In genomic region chr9:114153761-114154596, GRCh38 we compare ENCODE assay signal across 9 cellular contexts. TPM values are rescaled to one million over a fixed set of nuclear protein-coding genes. Genes with fewer than 3 reads are reported as not detected.
DNase-seq lines count a peak whose midpoint lies in the region; ATAC-seq and TF ChIP-seq lines count a peak whose summit lies in the region.
"Had no signal": no experiment of that assay in that cellular context is flagged by ENCODE, and none has a peak within 500 bp of the region (broad histone marks: within the 10 kb centered on the region; RNA-seq: fewer than 3 reads in every experiment).

No MANE protein-coding gene starts in this region.

- H3K4me3 ChIP-seq in A673 (ENCODE audit: low read depth, low read length, poor library complexity, severe bottlenecking) (peak overlapping the region; percentile 72), lower lobe of right lung (peak overlapping the region; percentile 47)

- H3K9me3 ChIP-seq in A673 (ENCODE audit: low read depth, low read length, poor library complexity, severe bottlenecking) = no peaks in the 10 kb centered on the region
- H3K9me3 ChIP-seq in lower lobe of right lung = no peaks in the 10 kb centered on the region
- H3K9me3 ChIP-seq: adrenal gland had no signal

- no peak overlapping the region for H3K27ac ChIP-seq in A673 (ENCODE audit: low read depth, low read length, poor library complexity, severe bottlenecking)
- H3K27ac ChIP-seq in lower lobe of right lung = no peak overlapping the region
- H3K27ac ChIP-seq: adrenal gland had no signal

- no peaks in the 10 kb centered on the region for H3K36me3 ChIP-seq in A673 (ENCODE audit: insufficient read depth, low read length, poor library complexity, severe bottlenecking)
- H3K36me3 ChIP-seq in lower lobe of right lung = no peaks in the 10 kb centered on the region
- H3K36me3 ChIP-seq: adrenal gland had no signal

- peaks cover 10% of the 10 kb centered on the region for H3K4me1 ChIP-seq in A673 (ENCODE audit: insufficient read depth, low read length, poor library complexity, severe bottlenecking)
- H3K4me1 ChIP-seq in lower lobe of right lung = peaks cover 20% of the 10 kb centered on the region

- no TSS peak for BruUV-seq in A673 (replicated peaks; lab: Mats Ljungman, UMichigan)

- peaks cover 0 to 5% (median 0%) of the 10 kb centered on the region in 5 experiments for H3K9me3 Mint-ChIP-seq in brain

- ATAC-seq in lower lobe of right lung (peak; percentile 27 to 40), GM18873 (IDR thresholded peaks at IDR 0.05; ENCODE audit: low FRiP score, unreplicated experiment) (no peak), GM18498 (IDR thresholded peaks at IDR 0.05; ENCODE audit: unreplicated experiment) (no peak)

- DNase-seq in A673 (ENCODE audit: low spot score) (peak; percentile 48), HT-29 (ENCODE audit: low spot score) (peak; percentile 46), lower lobe of right lung (no peak), GF-D8 (lab: John Stamatoyannopoulos, UW) (no peak), NOMO-1 treated with DMSO at 0.1 percent for 48 hours (lab: John Stamatoyannopoulos, UW; ENCODE audit: unreplicated experiment) (no peak)

- H3K4me3 Mint-ChIP-seq in brain = peak overlapping the region; percentile 82 to 89 (median 84)

- peaks cover 20% of the 10 kb centered on the region for H3K27me3 ChIP-seq in A673 (replicated peaks; ENCODE audit: insufficient read depth, low read depth, low read length, poor library complexity)
- H3K27me3 ChIP-seq in lower lobe of right lung (ENCODE audit: low read depth) = peaks cover 37% of the 10 kb centered on the region

- TF ChIP-seq CTCF in A673 (conservative IDR thresholded peaks at IDR 0.05; ENCODE audit: low read depth, low read length) (peak; percentile 53), brain (conservative IDR thresholded peaks at IDR 0.05) (peak; percentile 40 to 68), lower lobe of right lung (IDR thresholded peaks at IDR 0.05) (peak; percentile 23)

- POLR2A ChIA-PET in A673 (lab: Charles Lee; ENCODE audit: low non-redundant PET) = no interaction called here

- CTCF ChIA-PET in A673 (lab: Charles Lee) = interaction anchor here (0.9 to 2.5 kb wide), 4 partner anchors 23 to 137 kb away, joined by 3 to 12 read pairs (median 5); no protein-coding TSS in a partner anchor

- peak overlapping the region in 3 of 5 experiments; percentile 9 to 37 (median 23) for H3K27ac Mint-ChIP-seq in brain

- no peaks in the 10 kb centered on the region for H3K36me3 Mint-ChIP-seq in brain

- peaks cover 42% of the 10 kb centered on the region for H3K4me1 Mint-ChIP-seq in brain

- peaks cover 59% of the 10 kb centered on the region for H3K27me3 Mint-ChIP-seq in brain

- intact Hi-C loops in A673 (cut with micrococcal nuclease; ENCODE audit: unreplicated experiment) = loop anchor here (2.0 kb wide), 1 partner anchor 137 kb away; no protein-coding TSS in a partner anchor
- intact Hi-C loops in lower lobe of right lung (cut with DNase I) = no loop called here

RNA-seq across cellular contexts. Expression of gene COL27A1, which starts 1.4 kb away (rescaled TPM):
- total RNA-seq in A673 (2021) = 37.0 and 37.6 TPM in 2 replicates
- total RNA-seq in HT-29 (2014; rRNA removed; shearing (Covaris generic)) = 14.5 and 17.6 TPM in 2 replicates
- polyA plus RNA-seq in brain (ENCODE audit: insufficient read depth, low read depth, low replicate concordance) = 0.17 TPM
- total RNA-seq in lower lobe of right lung = 13.0 TPM

RNA-seq across cellular contexts. Expression of gene KIF12, which starts 54.9 kb away (rescaled TPM):
- not detected in 2 replicates for total RNA-seq in A673 (2021)
- 36.4 and 41.0 TPM in 2 replicates for total RNA-seq in HT-29 (2014; rRNA removed; shearing (Covaris generic))
- polyA plus RNA-seq in brain (ENCODE audit: insufficient read depth, low read depth, low replicate concordance) = not detected
- total RNA-seq in lower lobe of right lung = 4.8 TPM

Comparison
In these comparisons a context has a peak if more than half of its experiments do, and no peak if none do; other contexts are left out.
1. DNase-seq: peak in A673 (single experiment) and HT-29 (single experiment); none in lower lobe of right lung (single experiment), GF-D8 (single experiment) and NOMO-1 treated with DMSO at 0.1 percent for 48 hours (single experiment).
2. ATAC-seq: peak in lower lobe of right lung (2 of 2); none in GM18873 (single experiment) and GM18498 (single experiment).
3. Peak in every context shown above with its lines, with median percentiles within 50 percentile points of each other: CTCF ChIP-seq.